ENCODE assay signal across 20 cellular contexts in genomic region chr5:174307031-174307408, GRCh38.
DNase-seq lines count a peak whose midpoint lies in the region; ATAC-seq and TF ChIP-seq lines count a peak whose summit lies in the region.
"Had no signal": no experiment of that assay in that cellular context is flagged by ENCODE, and none has a peak within 500 bp of the region (broad histone marks: within the 10 kb centered on the region; RNA-seq: fewer than 3 reads in every experiment).

No MANE protein-coding gene starts in this region.

- peak overlapping the region; percentile 0 to 70 (median 33) for H3K27ac Mint-ChIP-seq in brain
- H3K27ac Mint-ChIP-seq: CD8-positive, alpha-beta memory T cell; HFFc6 had no signal

- peaks cover 7% of the 10 kb centered on the region for H3K27me3 Mint-ChIP-seq in brain

- H3K27me3 ChIP-seq in upper lobe of right lung, result peaks cover 14% of the 10 kb centered on the region
- H3K27me3 ChIP-seq: SJCRH30 had no signal

- ATAC-seq in upper lobe of right lung, result no peak
- no peak for ATAC-seq in HG02798 (IDR thresholded peaks at IDR 0.05; ENCODE audit: poor library complexity, unreplicated experiment)
- no peak for ATAC-seq in HG02970 (IDR thresholded peaks at IDR 0.05; ENCODE audit: low FRiP score, unreplicated experiment)

- no peak overlapping the region for H3K4me3 Mint-ChIP-seq in brain
- H3K4me3 Mint-ChIP-seq: CD8-positive, alpha-beta memory T cell; HFFc6 had no signal

- intact Hi-C loops in upper lobe of right lung (cut with DNase I), result no loop called here

- DNase-seq in NCI-H748 (lab: John Stamatoyannopoulos, UW; ENCODE audit: unreplicated experiment) (peak; percentile 13), NCI-H748 treated with DMSO at 0.1 percent for 48 hours (lab: John Stamatoyannopoulos, UW) (no peak), islet precursor cell (peak; percentile 55), upper lobe of right lung (peak; percentile 18), GF-D8 (lab: John Stamatoyannopoulos, UW) (no peak)
- DNase-seq: CD8-positive, alpha-beta memory T cell; GDM1; GOT3; HFFc6; NCI-H1048; NCI-H524; OCI-M1; SJCRH30; SW 1271 had no signal

- peaks cover 68% of the 10 kb centered on the region for H3K4me1 Mint-ChIP-seq in brain

- no peaks in the 10 kb centered on the region for H3K36me3 ChIP-seq in upper lobe of right lung
- H3K36me3 ChIP-seq: BLaER1 treated with 17β-estradiol and CSF1 and Interleukin-3, amounts not matched to agents 10 nM and 100 nM; SJCRH30 had no signal

- H3K9me3 ChIP-seq in upper lobe of right lung, result no peaks in the 10 kb centered on the region
- H3K9me3 ChIP-seq: BLaER1 treated with 17β-estradiol and CSF1 and Interleukin-3, amounts not matched to agents 10 nM and 100 nM; SJCRH30 had no signal

- H3K4me1 ChIP-seq in upper lobe of right lung, result no peaks in the 10 kb centered on the region
- H3K4me1 ChIP-seq: SJCRH30 had no signal

- no peak for TF ChIP-seq CTCF in brain (conservative IDR thresholded peaks at IDR 0.05)
- TF ChIP-seq CTCF in upper lobe of right lung (IDR thresholded peaks at IDR 0.05), result no peak

- H3K27ac ChIP-seq in upper lobe of right lung, result no peak overlapping the region
- H3K27ac ChIP-seq: BLaER1 treated with 17β-estradiol and CSF1 and Interleukin-3, amounts not matched to agents 10 nM and 100 nM; KMS-11; RWPE1; SJCRH30 had no signal

- H3K36me3 Mint-ChIP-seq in brain, result no peaks in the 10 kb centered on the region
- H3K36me3 Mint-ChIP-seq: CD8-positive, alpha-beta memory T cell had no signal

- H3K9me3 Mint-ChIP-seq in brain, result peaks cover 0 to 3% (median 0%) of the 10 kb centered on the region in 5 experiments

- no peak overlapping the region for H3K4me3 ChIP-seq in upper lobe of right lung
- H3K4me3 ChIP-seq: BLaER1 treated with 17β-estradiol and CSF1 and Interleukin-3, amounts not matched to agents 10 nM and 100 nM; SJCRH30 had no signal

Comparison
In these comparisons a context has a peak if more than half of its experiments do, and no peak if none do; other contexts are left out.
1. DNase-seq: peak in NCI-H748 (single experiment), islet precursor cell (single experiment) and upper lobe of right lung (single experiment); none in NCI-H748 treated with DMSO at 0.1 percent for 48 hours (single experiment) and GF-D8 (single experiment).